ENCODE assay signal across 18 cellular contexts in genomic region chr11:117719480-117719879, GRCh38.
DNase-seq lines count a peak whose midpoint lies in the region; ATAC-seq, FAIRE-seq and TF ChIP-seq lines count a peak whose summit lies in the region.
"Had no signal": no experiment of that assay in that cellular context is flagged by ENCODE, and none has a peak within 500 bp of the region (broad histone marks: within the 10 kb centered on the region; RNA-seq: fewer than 3 reads in every experiment).

No MANE protein-coding gene starts in this region.

- H3K27ac ChIP-seq in HepG2 (ENCODE audit: extremely low read length, insufficient read depth, low read length) = no peak overlapping the region
- H3K27ac ChIP-seq in right lobe of liver = no peak overlapping the region
- peak overlapping the region; percentile 90 for H3K27ac ChIP-seq in caudate nucleus (ENCODE audit: low read depth, low read length)
- H3K27ac ChIP-seq in neural cell (ENCODE audit: low read length) = no peak overlapping the region
- H3K27ac ChIP-seq in temporal lobe (ENCODE audit: low read depth, low read length) = peak overlapping the region; percentile 99

- no peaks in the 10 kb centered on the region for H3K9me3 ChIP-seq in HepG2 (ENCODE audit: low read length)
- no peaks in the 10 kb centered on the region for H3K9me3 ChIP-seq in right lobe of liver
- no peaks in the 10 kb centered on the region for H3K9me3 ChIP-seq in neural cell (ENCODE audit: low read length)

- H4K20me1 ChIP-seq in HepG2 (ENCODE audit: insufficient read depth, low read length) = 0 out of 2 replicates have a peak, but pooled peaks cover 4% of the 10 kb centered on the region
- no peaks in the 10 kb centered on the region for H4K20me1 ChIP-seq in neural cell (ENCODE audit: insufficient read depth)

- DNase-seq in HepG2 (ENCODE audit: low spot score) (no peak), right lobe of liver (no peak), caudate nucleus (lab: John Stamatoyannopoulos, UW) (no peak), hypothalamus (lab: John Stamatoyannopoulos, UW) (no peak), frontal cortex (ENCODE audit: low spot score in 2 of 2) (no peak)
- DNase-seq: 8988T; CD4-positive, alpha-beta T cell; DMS153; EL; IMR-90 had no signal

- in situ Hi-C loops in HepG2 (cut with HindIII; ENCODE audit: extremely low pct_ligation_motif_present, low pct_unique_long_range_greater_than_20kb) = no loop called here

- no peak overlapping the region for H3K4me3 ChIP-seq in HepG2 (replicated peaks in 1 of 3; ENCODE audit: insufficient read depth in 1 of 3, low read depth in 2 of 3, low read length in 3 of 3)
- H3K4me3 ChIP-seq in right lobe of liver = no peak overlapping the region
- H3K4me3 ChIP-seq in neural cell (ENCODE audit: low read length) = peak overlapping the region; percentile 36

- H3K27me3 ChIP-seq in HepG2 (ENCODE audit: control insufficient read depth in 1 of 2, insufficient read depth in 2 of 2, low read length in 2 of 2) (peaks cover 5 to 9% of the 10 kb centered on the region in 2 experiments; a peak in 3 of 5 replicates), right lobe of liver (no peaks in the 10 kb centered on the region), neural cell (ENCODE audit: insufficient read depth, low read depth, low read length) (no peaks in the 10 kb centered on the region)

- POLR2A ChIA-PET in HepG2 (lab: Yijun Ruan, JAX) = no interaction called here

- WGBS in HepG2 (ENCODE audit: low lambda C conversion rate) = 53% methylated on average over 3 of the region's 4 CpGs
- 75% methylated on average over 3 of the region's 4 CpGs for WGBS in right lobe of liver (ENCODE audit: insufficient coverage, low coverage, low lambda C conversion rate, missing lambda C conversion rate)

- TF ChIP-seq EP300 in HepG2 (IDR thresholded peaks at IDR 0.05; ENCODE audit: low read depth in 2 of 2, low read length in 2 of 2) (no peak), HepG2 (CRISPR knock-in tag; IDR thresholded peaks at IDR 0.05; ENCODE audit: borderline replicate concordance) (no peak), neural cell (conservative IDR thresholded peaks at IDR 0.05; ENCODE audit: poor library complexity, severe bottlenecking) (no peak)

- H3K4me2 ChIP-seq in HepG2 (ENCODE audit: low read depth, low read length) (no peak overlapping the region), neural cell (ENCODE audit: low read length) (no peak overlapping the region)

- H3F3A ChIP-seq in neural cell (ENCODE audit: insufficient read depth, low read length, poor library complexity, severe bottlenecking) = no peaks in the 10 kb centered on the region

- H3K79me2 ChIP-seq in HepG2 (ENCODE audit: insufficient read depth, low read length) (no peaks in the 10 kb centered on the region), neural cell (replicated peaks; ENCODE audit: insufficient read depth, low read length) (no peaks in the 10 kb centered on the region)

- no peak overlapping the region for H2AFZ ChIP-seq in HepG2 (ENCODE audit: low read length)
- H2AFZ ChIP-seq in neural cell (ENCODE audit: low read depth, low read length) = no peak overlapping the region

- CTCF ChIA-PET in HepG2 (lab: Yijun Ruan, JAX; ENCODE audit: low intra/inter-chr PET ratio, low total read pairs) = no interaction called here

- no TSS peak for BruUV-seq in HepG2 (replicated peaks; lab: Mats Ljungman, UMichigan)

- intact Hi-C loops in HepG2 (cut with micrococcal nuclease; ENCODE audit: unreplicated experiment) (no loop called here), right lobe of liver (cut with DNase I) (no loop called here)

- TF ChIP-seq RAD21 in HepG2 (CRISPR knock-in tag; IDR thresholded peaks at IDR 0.05) = no peak
- no peak for TF ChIP-seq RAD21 in neural cell (conservative IDR thresholded peaks at IDR 0.05)

- H3K4me1 ChIP-seq in HepG2 (ENCODE audit: insufficient read depth, low read length) (peaks cover 19% of the 10 kb centered on the region), right lobe of liver (no peaks in the 10 kb centered on the region)

- FAIRE-seq in HepG2 (lab: Jason Lieb, UNC) (no peak), frontal cortex (lab: Jason Lieb, UNC) (no peak)
- FAIRE-seq: G401.6, GM12891, GM19239, H54 had no signal

- no peak for ATAC-seq in HepG2
- no peak for ATAC-seq in right lobe of liver
- no peak for ATAC-seq in GM21526 (IDR thresholded peaks at IDR 0.05; ENCODE audit: low FRiP score, unreplicated experiment)
- ATAC-seq: HCT116 had no signal

- H3K36me3 ChIP-seq in HepG2 (replicated peaks in 1 of 2; ENCODE audit: control insufficient read depth in 1 of 2, insufficient read depth in 2 of 2, low read length in 2 of 2) (no peaks in the 10 kb centered on the region), right lobe of liver (no peaks in the 10 kb centered on the region), neural cell (ENCODE audit: insufficient read depth, low read length) (no peaks in the 10 kb centered on the region)

- H3K9ac ChIP-seq in HepG2 (ENCODE audit: insufficient read depth, low read depth, low read length) (no peak overlapping the region), neural cell (ENCODE audit: low read length) (no peak overlapping the region)

- TF ChIP-seq CTCF in HepG2 (CRISPR knock-in tag; IDR thresholded peaks at IDR 0.05) = no peak
- TF ChIP-seq CTCF in right lobe of liver (IDR thresholded peaks at IDR 0.05) = no peak
- TF ChIP-seq CTCF in neural cell (IDR thresholded peaks at IDR 0.05; ENCODE audit: poor library complexity, severe bottlenecking) = no peak

- no peaks in the 10 kb centered on the region for H3K9me2 ChIP-seq in neural cell (ENCODE audit: insufficient read depth, low read length)

- TF ChIP-seq POLR2A in HepG2 (IDR thresholded peaks at IDR 0.05; ENCODE audit: insufficient read depth in 1 of 2, low read depth in 2 of 2, low read length in 2 of 2) = no peak
- TF ChIP-seq POLR2A in right lobe of liver (IDR thresholded peaks at IDR 0.05) = no peak

TF ChIP-seq in HepG2, 621 proteins besides CTCF, POLR2A, EP300 and RAD21:
- TF ChIP-seq ZNF629 (CRISPR knock-in tag; conservative IDR thresholded peaks at IDR 0.05) (peak; percentile 52), ISX (CRISPR knock-in tag; conservative IDR thresholded peaks at IDR 0.05) (no peak)

TF ChIP-seq in neural cell, 6 proteins besides CTCF, POLR2A, EP300 and RAD21:
- TF ChIP-seq EZH2 (IDR thresholded peaks at IDR 0.05; ENCODE audit: borderline replicate concordance, insufficient read depth, low read length, poor library complexity, severe bottlenecking) = no peak
- no peak for TF ChIP-seq SMC3 (conservative IDR thresholded peaks at IDR 0.05; ENCODE audit: poor library complexity)
- no peak for TF ChIP-seq TAF1 (IDR thresholded peaks at IDR 0.05; ENCODE audit: low read depth)
- no peak for TF ChIP-seq MXI1 (conservative IDR thresholded peaks at IDR 0.05; ENCODE audit: poor library complexity, severe bottlenecking)
- no peak for TF ChIP-seq POLR2AphosphoS5 (IDR thresholded peaks at IDR 0.05)
- no peak for TF ChIP-seq REST (IDR thresholded peaks at IDR 0.05; ENCODE audit: borderline replicate concordance)

Comparison
In these comparisons a context has a peak if more than half of its experiments do, and no peak if none do; other contexts are left out.
1. H3K27ac ChIP-seq: peak in caudate nucleus (single experiment) and temporal lobe (single experiment); none in HepG2 (single experiment), right lobe of liver (0 of 3) and neural cell (single experiment).